In genomic region chr1:161530158-161530557, GRCh38 we compare ENCODE assay signal across 9 cellular contexts. TPM values are rescaled to one million over a fixed set of nuclear protein-coding genes. Genes with fewer than 3 reads are reported as not detected.
DNase-seq lines count a peak whose midpoint lies in the region; ATAC-seq and TF ChIP-seq lines count a peak whose summit lies in the region.
"Not testable (repeated sequence)": the region's sequence is repeated elsewhere in the genome, so short reads cannot be mapped to it uniquely, and the experiment has no call there.
"Had no signal": no experiment of that assay in that cellular context is flagged by ENCODE, and none has a peak within 500 bp of the region (broad histone marks: within the 10 kb centered on the region; RNA-seq: fewer than 3 reads in every experiment).

No MANE protein-coding gene starts in this region.

- 2% methylated on average over 11 of the region's 13 CpGs for WGBS in mammary epithelial cell (ENCODE audit: low coverage, missing lambda C conversion rate)

- BruUV-seq in mammary epithelial cell (replicated peaks; lab: Mats Ljungman, UMichigan), result not testable (repeated sequence)

- H3K27me3 ChIP-seq in mammary epithelial cell (ENCODE audit: insufficient read depth, low read length), result not testable (repeated sequence)
- peaks cover 43% of the 10 kb centered on the region for H3K27me3 ChIP-seq in iPS-20b (ENCODE audit: insufficient read depth, low read length)

- not testable (repeated sequence) for H4K20me1 ChIP-seq in mammary epithelial cell (ENCODE audit: insufficient read depth, low read length)

- H3K9me3 ChIP-seq in mammary epithelial cell (replicated peaks; ENCODE audit: insufficient read depth, low read length); iPS-20b (ENCODE audit: insufficient read depth, low read depth, low read length): not testable (repeated sequence)

- peak overlapping the region; percentile 92 for H2AFZ ChIP-seq in mammary epithelial cell (ENCODE audit: low read depth, low read length)

- dilution Hi-C loops in mammary epithelial cell (cut with HindIII; ENCODE audit: low sequenced_read_pairs), result not testable (repeated sequence)

- not testable (repeated sequence) for H3K9ac ChIP-seq in mammary epithelial cell (ENCODE audit: insufficient read depth, low read length)
- H3K9ac ChIP-seq in iPS-20b (ENCODE audit: low read depth, low read length), result peak overlapping the region; percentile 72; the same call in 1 of the 2 replicates

- H3K27ac ChIP-seq in mammary epithelial cell (ENCODE audit: insufficient read depth, low read depth, low read length), result peak overlapping the region; percentile 55
- not testable (repeated sequence) for H3K27ac ChIP-seq in iPS-20b (ENCODE audit: low read length)

- DNase-seq in A172 (ENCODE audit: low spot score), result peak; percentile 81
- peak; percentile 48 to 66 for DNase-seq in NCI-H524 (lab: John Stamatoyannopoulos, UW)
- peak; percentile 63 for DNase-seq in activated CD4-positive, CD25-positive, alpha-beta regulatory T cell treated with anti-CD3 and anti-CD28 coated beads, Interleukin-2, amount 50 U/mL, for 72 hours
- peak; percentile 57 for DNase-seq in mammary epithelial cell
- peak; percentile 83 for DNase-seq in sciatic nerve (ENCODE audit: low spot score)

- peak overlapping the region; percentile 70 for H3K4me2 ChIP-seq in mammary epithelial cell (ENCODE audit: insufficient read depth, low read depth, low read length)

- peak; percentile 33 for ATAC-seq in GM18861 (IDR thresholded peaks at IDR 0.05; ENCODE audit: unreplicated experiment)
- peak; percentile 22 for ATAC-seq in HG03342 (IDR thresholded peaks at IDR 0.05; ENCODE audit: unreplicated experiment)
- peak; percentile 89 for ATAC-seq in sciatic nerve

- H3K4me3 ChIP-seq in mammary epithelial cell (replicated peaks in 1 of 3; ENCODE audit: insufficient read depth in 1 of 3, low read depth in 2 of 3, low read length in 3 of 3) (peak overlapping the region; percentile 55 to 85 (median 63)), iPS-20b (ENCODE audit: low read length) (peak overlapping the region; percentile 92)

- in situ Hi-C loops in mammary epithelial cell (cut with MboI; ENCODE audit: low sequenced_read_pairs in 2 of 2), result loop anchor here in 1 of 2 donors (25.0 kb wide), 1 partner anchor 207 kb away; the partner anchor contains the start of gene DUSP12

- not testable (repeated sequence) for H3K4me1 ChIP-seq in mammary epithelial cell (ENCODE audit: insufficient read depth, low read length)
- peaks cover 11% of the 10 kb centered on the region; the same call in 1 of the 2 replicates for H3K4me1 ChIP-seq in iPS-20b (ENCODE audit: insufficient read depth, low read length)

- H3K36me3 ChIP-seq in mammary epithelial cell (ENCODE audit: insufficient read depth, low read length); iPS-20b (ENCODE audit: insufficient read depth, low read depth, low read length): not testable (repeated sequence)

- not testable (repeated sequence) for H3K79me2 ChIP-seq in mammary epithelial cell (ENCODE audit: insufficient read depth, low read length)

- not testable (repeated sequence) for TF ChIP-seq CTCF in mammary epithelial cell (conservative IDR thresholded peaks at IDR 0.05 in 1 of 2, IDR thresholded peaks at IDR 0.05 in 1 of 2; ENCODE audit: extremely low read depth in 1 of 2, insufficient read depth in 1 of 2, low read depth in 1 of 2, low read length in 2 of 2)

- CTCF ChIA-PET in mammary epithelial cell (lab: Charles Lee; ENCODE audit: low non-redundant PET), result not testable (repeated sequence)

- intact Hi-C loops in mammary epithelial cell (cut with micrococcal nuclease), result loop anchor here (2.0 to 10.0 kb wide), 3 partner anchors 43 to 215 kb away; partner anchors contain the start of gene DUSP12
- intact Hi-C loops in sciatic nerve (cut with DNase I), result not testable (repeated sequence)

RNA-seq across cellular contexts. Expression of gene HSPA6, which starts 5.8 kb away (rescaled TPM):
- total RNA-seq in A172 (2014; rRNA removed; shearing (Covaris generic)), result 1.2 and 1.7 TPM in 2 replicates
- total RNA-seq in mammary epithelial cell, result under 1 TPM; 0.33 to 0.82 TPM
- polyA plus RNA-seq in mammary epithelial cell, result 0.79 TPM
- not detected for polyA minus RNA-seq in mammary epithelial cell
- total RNA-seq in sciatic nerve, result 13.4 TPM

RNA-seq across cellular contexts. Expression of gene FCGR3A, which starts 19.5 kb away (rescaled TPM):
- not detected in 2 replicates for total RNA-seq in A172 (2014; rRNA removed; shearing (Covaris generic))
- not detected for total RNA-seq in mammary epithelial cell
- not detected for polyA plus RNA-seq in mammary epithelial cell
- not detected for polyA minus RNA-seq in mammary epithelial cell
- total RNA-seq in sciatic nerve, result 48.8 TPM
- total RNA-seq: T-helper 2 cell treated with Interferon-gamma antibody and Interleukin-4, amounts not matched to agents 100 ng/mL and 5 ng/mL, for 36 hours had no signal

RNA-seq across cellular contexts. Expression of gene FCGR2A, which starts 24.9 kb away (rescaled TPM):
- 0.40 and 0.98 TPM in 2 replicates for total RNA-seq in A172 (2014; rRNA removed; shearing (Covaris generic))
- not detected for total RNA-seq in mammary epithelial cell
- polyA plus RNA-seq in mammary epithelial cell, result 0.08 TPM
- polyA minus RNA-seq in mammary epithelial cell, result not detected
- 100 TPM for total RNA-seq in sciatic nerve

Comparison
In these comparisons a context has a peak if more than half of its experiments do, and no peak if none do; other contexts are left out.
1. ATAC-seq: peak in every context shown above with its lines; median percentile 89 in sciatic nerve; 33 in GM18861; 22 in HG03342.
2. RNA of gene FCGR3A, which starts 19.5 kb away (total RNA-seq): 48.8 TPM in sciatic nerve (single experiment); not detected in A172 and not detected in mammary epithelial cell; every median in the first group is over 10 times any median in the second.
3. RNA of gene FCGR2A, which starts 24.9 kb away (total RNA-seq): 100 TPM in sciatic nerve (single experiment); 0.40 to 0.98 TPM in A172 and not detected in mammary epithelial cell; every median in the first group is over 10 times any median in the second.
4. Peak in every context shown above with its lines, with median percentiles within 50 percentile points of each other: DNase-seq.